In the genomic region with DNA sequence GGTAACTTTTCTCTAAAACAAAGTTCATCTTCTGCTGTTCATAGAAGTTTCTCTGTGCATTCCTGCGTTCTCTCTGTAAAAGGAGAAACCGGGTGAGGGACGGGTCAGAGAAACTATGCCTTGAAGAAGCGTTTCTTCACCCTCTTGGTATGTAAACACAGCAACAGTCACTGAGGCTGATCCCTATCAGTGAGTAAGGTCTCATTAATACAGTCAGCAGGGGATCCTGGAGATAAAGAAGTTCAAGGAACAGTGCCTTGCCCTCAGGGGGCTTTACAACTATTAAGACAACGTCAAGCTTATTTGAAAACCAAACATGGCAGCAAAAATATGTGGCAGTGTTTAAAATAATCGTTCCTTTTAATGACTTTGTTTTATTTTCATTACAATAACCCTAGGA, we compare ENCODE assay signal across 21 cellular contexts.
A peak's percentile ranks its signal among the peaks of the same experiment; 100 is the strongest.
DNase-seq lines count a peak whose midpoint lies in the region; ATAC-seq, FAIRE-seq and TF ChIP-seq lines count a peak whose summit lies in the region.
"Had no signal": no experiment of that assay in that cellular context is flagged by ENCODE, and none has a peak within 500 bp of the region (broad histone marks: within the 10 kb centered on the region; RNA-seq: fewer than 3 reads in every experiment).

No MANE protein-coding gene starts in this region.

- peaks cover 15% of the 10 kb centered on the region; the same call in 1 of the 2 replicates for H3K9me3 Mint-ChIP-seq in HFFc6

- intact Hi-C loops in A673 (cut with micrococcal nuclease; ENCODE audit: unreplicated experiment) (no loop called here), ascending aorta (cut with DNase I) (no loop called here)

- CTCF ChIA-PET in AG04450 (lab: Charles Lee): interaction anchor here (1.2 to 2.0 kb wide), 2 partner anchors 17 to 89 kb away, joined by 3 to 7 read pairs; no protein-coding TSS in a partner anchor
- CTCF ChIA-PET in A673 (lab: Charles Lee): no interaction called here

- no TSS peak for BruUV-seq in A673 (replicated peaks; lab: Mats Ljungman, UMichigan)

- ATAC-seq in HG02973 (IDR thresholded peaks at IDR 0.05; ENCODE audit: unreplicated experiment): no peak
- ATAC-seq: gastroesophageal sphincter, left colon had no signal

- TF ChIP-seq CTCF in AG04450 (IDR thresholded peaks at IDR 0.05; ENCODE audit: low read depth, low read length) (no peak), HFFc6 (IDR thresholded peaks at IDR 0.05) (no peak), bronchial epithelial cell (IDR thresholded peaks at IDR 0.05; ENCODE audit: insufficient read depth, low read length, severe bottlenecking) (no peak), A673 (conservative IDR thresholded peaks at IDR 0.05; ENCODE audit: low read depth, low read length) (no peak), ascending aorta (IDR thresholded peaks at IDR 0.05) (no peak)

- DNase-seq in AG04450 (ENCODE audit: low read depth, low spot score) (peak; percentile 41), HFFc6 (peak; percentile 79), bronchial epithelial cell (ENCODE audit: low read depth) (peak; percentile 41), islet precursor cell (peak; percentile 80), A673 (ENCODE audit: low spot score) (no peak), NCI-H748 (lab: John Stamatoyannopoulos, UW; ENCODE audit: unreplicated experiment) (no peak), ascending aorta (ENCODE audit: low spot score in 2 of 2) (no peak)
- DNase-seq: activated CD4-positive, alpha-beta T cell treated with anti-CD3 and anti-CD28 coated beads for 48 hours; amygdala; CD4-positive, alpha-beta memory T cell; DND-41; left colon; NCI-H1694 treated with DMSO at 0.1 percent for 48 hours; nephron progenitor cell; small intestine; stimulated activated CD4-positive, alpha-beta T cell treated with anti-CD3 and anti-CD28 coated beads, Interleukin-4, amount 100 ng/mL, for 4 hours had no signal

- POLR2A ChIA-PET in AG04450 (lab: Yijun Ruan, JAX): interaction anchor here (1.2 kb wide), 1 partner anchor 82 kb away, joined by 3 read pairs; no protein-coding TSS in a partner anchor
- POLR2A ChIA-PET in A673 (lab: Charles Lee; ENCODE audit: low non-redundant PET): no interaction called here

- peaks cover 17% of the 10 kb centered on the region for H3K4me1 Mint-ChIP-seq in HFFc6 (ENCODE audit: low read depth)
- H3K4me1 Mint-ChIP-seq: nephron progenitor cell had no signal

- H3K4me1 ChIP-seq in A673 (ENCODE audit: insufficient read depth, low read length, poor library complexity, severe bottlenecking): no peaks in the 10 kb centered on the region
- no peaks in the 10 kb centered on the region for H3K4me1 ChIP-seq in ascending aorta
- H3K4me1 ChIP-seq: gastroesophageal sphincter, prostate gland had no signal

- H3K4me3 Mint-ChIP-seq in HFFc6: no peak overlapping the region
- H3K4me3 Mint-ChIP-seq: CD4-positive, alpha-beta memory T cell; nephron progenitor cell had no signal

- H3K27me3 ChIP-seq in AG04450 (ENCODE audit: control insufficient read depth, insufficient read depth, low read length): no peaks in the 10 kb centered on the region
- H3K27me3 ChIP-seq in bronchial epithelial cell (ENCODE audit: control insufficient read depth, insufficient read depth, low read length): no peaks in the 10 kb centered on the region
- no peaks in the 10 kb centered on the region for H3K27me3 ChIP-seq in A673 (replicated peaks; ENCODE audit: insufficient read depth, low read depth, low read length, poor library complexity)
- no peaks in the 10 kb centered on the region for H3K27me3 ChIP-seq in ascending aorta

- H3K4me3 ChIP-seq in AG04450 (ENCODE audit: low read depth, low read length) (no peak overlapping the region), bronchial epithelial cell (ENCODE audit: low read depth, low read length) (no peak overlapping the region), A673 (ENCODE audit: low read depth, low read length, poor library complexity, severe bottlenecking) (no peak overlapping the region), ascending aorta (no peak overlapping the region)
- H3K4me3 ChIP-seq: gastroesophageal sphincter, prostate gland had no signal

- H3K36me3 Mint-ChIP-seq in HFFc6 (ENCODE audit: low read depth): peaks cover 5% of the 10 kb centered on the region; the same call in 1 of the 2 replicates

- H3K27ac Mint-ChIP-seq in HFFc6: peak overlapping the region; percentile 28; the same call in 1 of the 2 replicates
- H3K27ac Mint-ChIP-seq: CD4-positive, alpha-beta memory T cell; nephron progenitor cell had no signal

- no peak overlapping the region for H3K27ac ChIP-seq in AG04450 (ENCODE audit: low read depth, low read length)
- H3K27ac ChIP-seq in A673 (ENCODE audit: low read depth, low read length, poor library complexity, severe bottlenecking): no peak overlapping the region
- no peak overlapping the region for H3K27ac ChIP-seq in ascending aorta
- H3K27ac ChIP-seq: gastroesophageal sphincter, prostate gland had no signal

- H3K27me3 Mint-ChIP-seq in HFFc6 (ENCODE audit: insufficient read depth): peaks cover 4% of the 10 kb centered on the region; the same call in 1 of the 2 replicates

- H3K36me3 ChIP-seq in bronchial epithelial cell (ENCODE audit: control insufficient read depth, insufficient read depth, low read length) (no peaks in the 10 kb centered on the region), A673 (ENCODE audit: insufficient read depth, low read length, poor library complexity, severe bottlenecking) (no peaks in the 10 kb centered on the region), ascending aorta (no peaks in the 10 kb centered on the region)
- H3K36me3 ChIP-seq: gastroesophageal sphincter, prostate gland had no signal

- no peak for FAIRE-seq in bronchial epithelial cell (lab: Jason Lieb, UNC)
- FAIRE-seq: colon, endometrium, small intestine had no signal

- no peaks in the 10 kb centered on the region for H3K9me3 ChIP-seq in AG04450 (ENCODE audit: control insufficient read depth, insufficient read depth, low read length)
- no peaks in the 10 kb centered on the region for H3K9me3 ChIP-seq in A673 (ENCODE audit: low read depth, low read length, poor library complexity, severe bottlenecking)
- peaks cover 0 to 5% of the 10 kb centered on the region in 2 donors for H3K9me3 ChIP-seq in ascending aorta
- H3K9me3 ChIP-seq: gastroesophageal sphincter, prostate gland had no signal

Comparison
In these comparisons a context has a peak if more than half of its experiments do, and no peak if none do; other contexts are left out.
1. DNase-seq: peak in AG04450 (single experiment), HFFc6 (single experiment), bronchial epithelial cell (single experiment) and islet precursor cell (single experiment); none in A673 (single experiment), NCI-H748 (single experiment) and ascending aorta (0 of 2).